In genomic region chr7:43646603-43647313, GRCh38 we compare ENCODE assay signal across 8 cellular contexts.
DNase-seq lines count a peak whose midpoint lies in the region; ATAC-seq and TF ChIP-seq lines count a peak whose summit lies in the region.

No MANE protein-coding gene starts in this region.

- no peaks in the 10 kb centered on the region for H3K27me3 ChIP-seq in mucosa of rectum (ENCODE audit: control insufficient read depth in 2 of 2, insufficient read depth in 2 of 2, low read length in 2 of 2)

- H3K4me3 ChIP-seq in choroid plexus epithelial cell (ENCODE audit: low read depth, low read length) (no peak overlapping the region), mucosa of rectum (ENCODE audit: low read length in 2 of 2) (peak overlapping the region in 1 of 2 donors; percentile 29)

- TF ChIP-seq CTCF in choroid plexus epithelial cell (conservative IDR thresholded peaks at IDR 0.05; ENCODE audit: low read depth, low read length), result no peak

- no peaks in the 10 kb centered on the region for H3K9me3 ChIP-seq in mucosa of rectum (ENCODE audit: control insufficient read depth in 2 of 2, low read length in 2 of 2)

- H3K4me1 ChIP-seq in mucosa of rectum (ENCODE audit: control insufficient read depth in 2 of 2, insufficient read depth in 2 of 2, low read length in 2 of 2), result peaks cover 35% of the 10 kb centered on the region in 2 donors

- peaks cover 0 to 6% of the 10 kb centered on the region in 2 donors for H3K36me3 ChIP-seq in mucosa of rectum (ENCODE audit: control insufficient read depth in 2 of 2, insufficient read depth in 2 of 2, low read length in 2 of 2)

- H3K27ac ChIP-seq in mucosa of rectum (ENCODE audit: low read depth in 2 of 2, low read length in 2 of 2), result peak overlapping the region; percentile 75 to 90

- ATAC-seq in GM18858 (IDR thresholded peaks at IDR 0.05; ENCODE audit: unreplicated experiment), result no peak

- peak overlapping the region in 1 of 2 donors; percentile 17 for H3K9ac ChIP-seq in mucosa of rectum (ENCODE audit: low read depth in 1 of 2, low read length in 2 of 2)

- peak; percentile 67 for DNase-seq in Ammon's horn (ENCODE audit: low spot score)
- DNase-seq in LHCN-M2 (ENCODE audit: low read depth), result peak; percentile 72
- peak; percentile 63 for DNase-seq in choroid plexus epithelial cell (ENCODE audit: low read depth)
- no peak for DNase-seq in NCI-H146 treated with DMSO at 0.1 percent for 48 hours (lab: John Stamatoyannopoulos, UW; ENCODE audit: unreplicated experiment)
- no peak for DNase-seq in NCI-H774 (lab: John Stamatoyannopoulos, UW)
- no peak for DNase-seq in DMS79 (lab: John Stamatoyannopoulos, UW)

Comparison
In these comparisons a context has a peak if more than half of its experiments do, and no peak if none do; other contexts are left out.
1. DNase-seq: peak in Ammon's horn (single experiment), LHCN-M2 (single experiment) and choroid plexus epithelial cell (single experiment); none in NCI-H146 treated with DMSO at 0.1 percent for 48 hours (single experiment), NCI-H774 (single experiment) and DMS79 (single experiment).